Comparison of ENCODE assay signal across 27 cellular contexts in genomic region chr11:7469351-7469865, GRCh38. TPM values are rescaled to one million over a fixed set of nuclear protein-coding genes. Genes with fewer than 3 reads are reported as not detected.
"Had no signal": no experiment of that assay in that cellular context is flagged by ENCODE, and none has a peak within 500 bp of the region (broad histone marks: within the 10 kb centered on the region; RNA-seq: fewer than 3 reads in every experiment).

No MANE protein-coding gene starts in this region.

- ATAC-seq: effector memory CD8-positive, alpha-beta T cell; esophagus mucosa; gastrocnemius medialis; heart right ventricle; left cardiac atrium; left lung; left ventricle myocardium superior; lower lobe of right lung had no signal

- H3K36me3 ChIP-seq: colonic mucosa, esophagus squamous epithelium, gastrocnemius medialis, heart right ventricle, left lung, lower lobe of right lung had no signal

- FAIRE-seq: endometrium, islet of Langerhans, keratinocyte had no signal

- H3K27ac ChIP-seq: colonic mucosa, epithelial cell of prostate, esophagus squamous epithelium, gastrocnemius medialis, heart right ventricle, left lung, lower lobe of right lung had no signal

- H3K9me3 ChIP-seq: colonic mucosa, esophagus squamous epithelium, gastrocnemius medialis, heart right ventricle, left lung, lower lobe of right lung had no signal

- H3K27me3 ChIP-seq: colonic mucosa, esophagus squamous epithelium, gastrocnemius medialis, heart right ventricle had no signal

- DNase-seq: colonic mucosa; cortex of kidney; effector CD8-positive, alpha-beta T cell; effector memory CD8-positive, alpha-beta T cell; endodermal cell; erythroblast; esophagus squamous epithelium; foreskin fibroblast; foreskin melanocyte; gastrocnemius medialis; glutamatergic neuron; head of caudate nucleus; heart right ventricle; hippocampal formation; left cardiac atrium; left lung; left ventricle myocardium superior; lower lobe of right lung; mesenchymal stem cell had no signal

- H3K4me1 ChIP-seq: colonic mucosa, esophagus squamous epithelium, gastrocnemius medialis, heart right ventricle, left lung, lower lobe of right lung had no signal

- H3K4me3 ChIP-seq: colonic mucosa, esophagus squamous epithelium, gastrocnemius medialis, heart right ventricle, left lung, lower lobe of right lung had no signal

RNA-seq across cellular contexts. Expression of gene OLFML1, which starts 15.9 kb away (rescaled TPM):
- total RNA-seq: dermis microvascular lymphatic vessel endothelial cell, glomerular endothelial cell, kidney epithelial cell had no signal
- polyA plus RNA-seq: keratinocyte had no signal
